ENCODE assay signal across 11 cellular contexts in genomic region chr12:15173142-15173541, GRCh38. TPM values are rescaled to one million over a fixed set of nuclear protein-coding genes. Genes with fewer than 3 reads are reported as not detected.
"Had no signal": no experiment of that assay in that cellular context is flagged by ENCODE, and none has a peak within 500 bp of the region (broad histone marks: within the 10 kb centered on the region; RNA-seq: fewer than 3 reads in every experiment).

No MANE protein-coding gene starts in this region.

- H3K9ac ChIP-seq: KMS-11 had no signal

- H3K4me1 Mint-ChIP-seq: IgD-negative memory B cell had no signal

- H3K27ac Mint-ChIP-seq: IgD-negative memory B cell had no signal

- H3K27ac ChIP-seq: HL-60, KMS-11 had no signal

- ATAC-seq: HepG2, K562 had no signal

- H3K36me3 Mint-ChIP-seq: IgD-negative memory B cell had no signal

- H3K4me2 ChIP-seq: KMS-11 had no signal

- DNase-seq: IMR-90, KBM-7, KG1 had no signal

- H3K4me3 Mint-ChIP-seq: IgD-negative memory B cell had no signal

- H3K4me3 ChIP-seq: K562 had no signal

- FAIRE-seq: HepG2, HTR-8/SVneo, K562 had no signal

RNA-seq across cellular contexts. Expression of gene RERG, which starts 48.1 kb away (rescaled TPM):
- total RNA-seq: HepG2, HT-29, HT1080, IMR-90 had no signal
- polyA plus RNA-seq: HepG2, IgD-negative memory B cell, IMR-90 had no signal
